ENCODE assay signal across 18 cellular contexts in genomic region chr13:102286326-102286725, GRCh38.
DNase-seq lines count a peak whose midpoint lies in the region; ATAC-seq, FAIRE-seq and TF ChIP-seq lines count a peak whose summit lies in the region.
"Had no signal": no experiment of that assay in that cellular context is flagged by ENCODE, and none has a peak within 500 bp of the region (broad histone marks: within the 10 kb centered on the region; RNA-seq: fewer than 3 reads in every experiment).

No MANE protein-coding gene starts in this region.

- H3K27ac Mint-ChIP-seq in MCF 10A (ENCODE audit: low read depth, unreplicated experiment) (peak overlapping the region; percentile 84), astrocyte (ENCODE audit: unreplicated experiment) (peak overlapping the region; percentile 63)

- no peaks in the 10 kb centered on the region for H3K27me3 Mint-ChIP-seq in MCF 10A (ENCODE audit: insufficient read depth, unreplicated experiment)
- no peaks in the 10 kb centered on the region for H3K27me3 Mint-ChIP-seq in astrocyte (ENCODE audit: low read depth, unreplicated experiment)

- peaks cover 32% of the 10 kb centered on the region for H3K4me1 Mint-ChIP-seq in MCF 10A (ENCODE audit: insufficient read depth, unreplicated experiment)
- peaks cover 9% of the 10 kb centered on the region for H3K4me1 Mint-ChIP-seq in astrocyte (ENCODE audit: low read depth, unreplicated experiment)
- H3K4me1 Mint-ChIP-seq: neural crest cell had no signal

- H2AFZ ChIP-seq in astrocyte (ENCODE audit: low read depth, low read length) = no peak overlapping the region

- H3K4me1 ChIP-seq in breast epithelium (no peaks in the 10 kb centered on the region), astrocyte (ENCODE audit: insufficient read depth, low read length) (peaks cover 8% of the 10 kb centered on the region)
- H3K4me1 ChIP-seq: upper lobe of left lung had no signal

- H3K9me3 ChIP-seq in breast epithelium (no peaks in the 10 kb centered on the region), astrocyte (ENCODE audit: insufficient read depth, low read depth, low read length) (no peaks in the 10 kb centered on the region)
- H3K9me3 ChIP-seq: upper lobe of left lung had no signal

- TF ChIP-seq CTCF in MCF 10A (IDR thresholded peaks at IDR 0.05; ENCODE audit: unreplicated experiment) (no peak), breast epithelium (IDR thresholded peaks at IDR 0.05) (no peak), astrocyte (IDR thresholded peaks at IDR 0.05; ENCODE audit: insufficient read depth, low read depth, low read length) (no peak)

- H3K27me3 ChIP-seq in breast epithelium (no peaks in the 10 kb centered on the region), astrocyte (ENCODE audit: insufficient read depth, low read length) (no peaks in the 10 kb centered on the region)
- H3K27me3 ChIP-seq: upper lobe of left lung had no signal

- no peak for TF ChIP-seq POLR2A in breast epithelium (IDR thresholded peaks at IDR 0.05)
- TF ChIP-seq POLR2A in GM18505 (IDR thresholded peaks at IDR 0.05; ENCODE audit: borderline replicate concordance, extremely low read depth, insufficient read depth, insufficient read length) = no peak

- no peaks in the 10 kb centered on the region for H3K9me3 Mint-ChIP-seq in MCF 10A (ENCODE audit: unreplicated experiment)
- H3K9me3 Mint-ChIP-seq in astrocyte (ENCODE audit: unreplicated experiment) = no peaks in the 10 kb centered on the region
- H3K9me3 Mint-ChIP-seq: neural crest cell had no signal

- H3K4me3 Mint-ChIP-seq in MCF 10A (ENCODE audit: unreplicated experiment) = peak overlapping the region; percentile 50
- H3K4me3 Mint-ChIP-seq in astrocyte (ENCODE audit: unreplicated experiment) = no peak overlapping the region
- H3K4me3 Mint-ChIP-seq: neural crest cell had no signal

- H3K27ac ChIP-seq in breast epithelium (no peak overlapping the region), astrocyte (ENCODE audit: low read depth, low read length) (no peak overlapping the region)
- H3K27ac ChIP-seq: coronary artery, upper lobe of left lung had no signal

- H3K4me3 ChIP-seq in breast epithelium = no peak overlapping the region
- no peak overlapping the region for H3K4me3 ChIP-seq in astrocyte (ENCODE audit: insufficient read depth, low read depth, low read length)
- H3K4me3 ChIP-seq: coronary artery, upper lobe of left lung had no signal

- CTCF ChIA-PET in MCF 10A (lab: Yijun Ruan, JAX) = no interaction called here

- H3K9ac ChIP-seq in astrocyte (ENCODE audit: low read length) = no peak overlapping the region

- no peak for ATAC-seq in GM18505 (IDR thresholded peaks at IDR 0.05; ENCODE audit: unreplicated experiment)

- POLR2A ChIA-PET in MCF 10A (lab: Yijun Ruan, JAX) = interaction anchor here (0.8 kb wide), 1 partner anchor 87 kb away, joined by 3 read pairs; no protein-coding TSS in a partner anchor

- peak overlapping the region; percentile 51 for H3K4me2 ChIP-seq in astrocyte (ENCODE audit: low read length)

- H3K79me2 ChIP-seq in astrocyte (ENCODE audit: insufficient read depth, low read length) = no peaks in the 10 kb centered on the region

- BruUV-seq in MCF 10A (replicated peaks; lab: Mats Ljungman, UMichigan) = no TSS peak

- DNase-seq in MCF 10A (ENCODE audit: unreplicated experiment) (peak; percentile 90), breast epithelium (ENCODE audit: low spot score in 2 of 2) (no peak), astrocyte (ENCODE audit: low read depth) (peak; percentile 92), hepatic stellate cell (ENCODE audit: low spot score) (peak; percentile 45), RPMI8226 (no peak), D341Med (ENCODE audit: low spot score) (no peak)
- no peak for DNase-seq in activated CD4-positive, alpha-beta T cell treated with anti-CD3 and anti-CD28 coated beads, Interleukin-2, amount 50 U/mL, for 4 hours
- DNase-seq: activated naive CD4-positive, alpha-beta T cell treated with anti-CD3 and anti-CD28 coated beads, Interleukin-2, amount 50 U/mL, for 16 hours; DMS53; left cardiac atrium; NCI-H1092 treated with DMSO at 0.1 percent for 48 hours; NCI-H446; Right ventricle myocardium superior; stimulated activated CD4-positive, alpha-beta T cell treated with anti-CD3 and anti-CD28 coated beads, Interleukin-12 subunit alpha, Interleukin-12 subunit beta, amount 100 ng/mL, for 4 hours; upper lobe of left lung had no signal

- no peaks in the 10 kb centered on the region for H3K36me3 Mint-ChIP-seq in MCF 10A (ENCODE audit: insufficient read depth, unreplicated experiment)
- H3K36me3 Mint-ChIP-seq in astrocyte (ENCODE audit: low read depth, unreplicated experiment) = no peaks in the 10 kb centered on the region

- H4K20me1 ChIP-seq in astrocyte (ENCODE audit: insufficient read depth, low read length) = no peaks in the 10 kb centered on the region

- intact Hi-C loops in MCF 10A (cut with micrococcal nuclease) (no loop called here), breast epithelium (cut with DNase I; ENCODE audit: low total_unique reads) (no loop called here)

- no peak for FAIRE-seq in astrocyte (lab: Jason Lieb, UNC)

- H3K36me3 ChIP-seq in breast epithelium (no peaks in the 10 kb centered on the region), astrocyte (ENCODE audit: insufficient read depth, low read length) (no peaks in the 10 kb centered on the region)
- H3K36me3 ChIP-seq: upper lobe of left lung had no signal

Comparison
In these comparisons a context has a peak if more than half of its experiments do, and no peak if none do; other contexts are left out.
1. DNase-seq: peak in MCF 10A (single experiment), astrocyte (single experiment) and hepatic stellate cell (single experiment); none in breast epithelium (0 of 2), activated CD4-positive, alpha-beta T cell treated with anti-CD3 and anti-CD28 coated beads, Interleukin-2, amount 50 U/mL, for 4 hours (0 of 2), RPMI8226 (single experiment) and D341Med (single experiment).